ENCODE assay signal across 10 cellular contexts in genomic region chr6:35495258-35496035, GRCh38. TPM values are rescaled to one million over a fixed set of nuclear protein-coding genes. Genes with fewer than 3 reads are reported as not detected.
DNase-seq lines count a peak whose midpoint lies in the region; ATAC-seq and TF ChIP-seq lines count a peak whose summit lies in the region.
"Had no signal": no experiment of that assay in that cellular context is flagged by ENCODE, and none has a peak within 500 bp of the region (broad histone marks: within the 10 kb centered on the region; RNA-seq: fewer than 3 reads in every experiment).

No MANE protein-coding gene starts in this region.

- no peak overlapping the region for H3K27ac ChIP-seq in CD8-positive, alpha-beta T cell (ENCODE audit: low read depth, low read length)
- H3K27ac ChIP-seq in prostate gland (peak overlapping the region; percentile 95 to 98), substantia nigra (ENCODE audit: low read depth, low read length, poor library complexity, severe bottlenecking) (no peak overlapping the region)

- H3K9me3 ChIP-seq in CD8-positive, alpha-beta T cell (ENCODE audit: low read length) = no peaks in the 10 kb centered on the region
- no peaks in the 10 kb centered on the region for H3K9me3 ChIP-seq in prostate gland

- H3K4me3 Mint-ChIP-seq in CD8-positive, alpha-beta T cell = peak overlapping the region; percentile 80
- H3K4me3 Mint-ChIP-seq in T-cell = peak overlapping the region; percentile 66 to 77 (median 70)

- no peak overlapping the region for H3K4me3 ChIP-seq in CD8-positive, alpha-beta T cell (ENCODE audit: low read depth, low read length)
- peak overlapping the region; percentile 82 for H3K4me3 ChIP-seq in fibroblast of villous mesenchyme (ENCODE audit: low read depth, low read length)
- H3K4me3 ChIP-seq in prostate gland = peak overlapping the region; percentile 89 to 97

- peaks cover 11% of the 10 kb centered on the region for H3K4me1 ChIP-seq in CD8-positive, alpha-beta T cell (ENCODE audit: insufficient read depth, low read length)
- H3K4me1 ChIP-seq in prostate gland (replicated peaks) = peaks cover 39% of the 10 kb centered on the region

- peaks cover 17% of the 10 kb centered on the region for H3K27me3 Mint-ChIP-seq in CD8-positive, alpha-beta T cell (ENCODE audit: low read depth)
- H3K27me3 Mint-ChIP-seq in T-cell = peaks cover 0 to 11% of the 10 kb centered on the region in 2 donors

- intact Hi-C loops in CD8-positive, alpha-beta T cell (cut with DNase I, micrococcal nuclease) = loop anchor here in 1 of 2 experiments (5.0 kb wide), 1 partner anchor 43 kb away; the partner anchor contains the start of gene FANCE
- intact Hi-C loops in prostate gland (cut with DNase I) = loop anchor here (2.0 kb wide), 1 partner anchor 27 kb away; the partner anchor contains the start of gene RPL10A

- H3K36me3 Mint-ChIP-seq in CD8-positive, alpha-beta T cell = no peaks in the 10 kb centered on the region
- no peaks in the 10 kb centered on the region for H3K36me3 Mint-ChIP-seq in T-cell

- TF ChIP-seq POLR2A in prostate gland (IDR thresholded peaks at IDR 0.05) = peak; percentile 18

- WGBS in prostate gland = 21% methylated on average over 9 of the region's 9 CpGs

- POLR2A ChIA-PET in CD8-positive, alpha-beta T cell (lab: Charles Lee) = interaction anchor here (0.7 to 1.7 kb wide), 2 partner anchors 26 to 59 kb away, joined by 3 to 5 read pairs; no protein-coding TSS in a partner anchor
- POLR2A ChIA-PET in T-cell (lab: Charles Lee) = no interaction called here

- no peaks in the 10 kb centered on the region for H3K36me3 ChIP-seq in CD8-positive, alpha-beta T cell (ENCODE audit: insufficient read depth, low read length)
- no peaks in the 10 kb centered on the region for H3K36me3 ChIP-seq in prostate gland

- H3K27me3 ChIP-seq in CD8-positive, alpha-beta T cell (ENCODE audit: insufficient read depth, low read length) = no peaks in the 10 kb centered on the region
- H3K27me3 ChIP-seq in prostate gland (replicated peaks; ENCODE audit: insufficient read depth) = no peaks in the 10 kb centered on the region

- CTCF ChIA-PET in CD8-positive, alpha-beta T cell (lab: Charles Lee) = interaction anchor here (0.6 to 1.3 kb wide), 4 partner anchors 19 to 129 kb away, joined by 3 to 8 read pairs (median 4); no protein-coding TSS in a partner anchor
- CTCF ChIA-PET in T-cell (lab: Charles Lee) = interaction anchor here in 1 of 2 donors (0.6 kb wide), 1 partner anchor 84 kb away, joined by 4 read pairs; no protein-coding TSS in a partner anchor

- H3K4me1 Mint-ChIP-seq in CD8-positive, alpha-beta T cell (ENCODE audit: low read depth) = peaks cover 19% of the 10 kb centered on the region
- H3K4me1 Mint-ChIP-seq in T-cell = peaks cover 22 to 27% (median 23%) of the 10 kb centered on the region in 3 donors

- no peak for TF ChIP-seq CTCF in CD8-positive, alpha-beta T cell (IDR thresholded peaks at IDR 0.05)
- TF ChIP-seq CTCF in fibroblast of villous mesenchyme (IDR thresholded peaks at IDR 0.05; ENCODE audit: insufficient read depth, low read depth, low read length) (no peak), prostate gland (IDR thresholded peaks at IDR 0.05) (no peak)

- ATAC-seq in CD8-positive, alpha-beta T cell = no peak
- ATAC-seq in T-cell (replicated peaks in 1 of 4) (no peak), HG02678 (IDR thresholded peaks at IDR 0.05; ENCODE audit: unreplicated experiment) (no peak)

- H3K27ac Mint-ChIP-seq in CD8-positive, alpha-beta T cell = no peak overlapping the region
- H3K27ac Mint-ChIP-seq in T-cell = peak overlapping the region in 1 of 2 donors; percentile 66

- no peaks in the 10 kb centered on the region for H3K9me3 Mint-ChIP-seq in CD8-positive, alpha-beta T cell
- no peaks in the 10 kb centered on the region for H3K9me3 Mint-ChIP-seq in T-cell

- no peak for DNase-seq in CD8-positive, alpha-beta T cell
- DNase-seq in T-cell = no peak
- peak; percentile 71 for DNase-seq in fibroblast of villous mesenchyme (ENCODE audit: low read depth)
- no peak for DNase-seq in prostate gland (ENCODE audit: low spot score)
- no peak for DNase-seq in A172 (ENCODE audit: low spot score)
- DNase-seq in NCI-H187 (lab: John Stamatoyannopoulos, UW) = no peak
- no peak for DNase-seq in substantia nigra (lab: John Stamatoyannopoulos, UW)
- DNase-seq: activated CD4-positive, alpha-beta T cell treated with anti-CD3 and anti-CD28 coated beads, Interleukin-2, amount 50 U/mL, for 48 hours had no signal

RNA-seq across cellular contexts. Expression of gene TEAD3, which starts 1.4 kb away (rescaled TPM):
- total RNA-seq in CD8-positive, alpha-beta T cell = not detected
- under 1 TPM in 3 of 5 donors, not detected in 2; 0.26 to 0.53 (median 0.41) TPM for total RNA-seq in T-cell
- total RNA-seq in fibroblast of villous mesenchyme = 23.7 and 27.1 TPM in 2 replicates
- 10 to 100 TPM; 34.1 to 41.1 TPM for total RNA-seq in prostate gland
- total RNA-seq in A172 (2014; rRNA removed; shearing (Covaris generic)) = 10.9 and 12.3 TPM in 2 replicates
- total RNA-seq: mononuclear cell had no signal

RNA-seq across cellular contexts. Expression of gene TULP1, which starts 17.2 kb away (rescaled TPM):
- total RNA-seq in CD8-positive, alpha-beta T cell = not detected
- not detected for total RNA-seq in T-cell
- not detected in 2 replicates for total RNA-seq in fibroblast of villous mesenchyme
- under 1 TPM in 1 of 2 donors, not detected in 1; 0.27 TPM for total RNA-seq in prostate gland
- not detected in 2 replicates for total RNA-seq in A172 (2014; rRNA removed; shearing (Covaris generic))
- total RNA-seq: mononuclear cell had no signal

RNA-seq across cellular contexts. Expression of gene RPL10A, which starts 27.2 kb away (rescaled TPM):
- 1,000 to 10,000 TPM; 2,275 to 2,367 TPM for total RNA-seq in CD8-positive, alpha-beta T cell
- 1,000 to 10,000 TPM; 1,890 to 2,203 (median 2,081) TPM for total RNA-seq in T-cell
- total RNA-seq in fibroblast of villous mesenchyme = 1,513 and 2,144 TPM in 2 replicates
- 1,000 to 10,000 TPM in 1 of 2 donors, 100 to 1,000 TPM in 1; 897 to 2,172 TPM for total RNA-seq in prostate gland
- 1,014 and 1,151 TPM in 2 replicates for total RNA-seq in A172 (2014; rRNA removed; shearing (Covaris generic))

RNA-seq across cellular contexts. Expression of gene FANCE, which starts 43.3 kb away (rescaled TPM):
- total RNA-seq in CD8-positive, alpha-beta T cell = 1 to 10 TPM; 1.1 to 1.2 TPM
- total RNA-seq in T-cell (10 to 100 TPM in 3 of 5 donors, 1 to 10 TPM in 2; 5.6 to 12.8 (median 11.7) TPM), fibroblast of villous mesenchyme (4.5 and 6.5 TPM in 2 replicates), prostate gland (10 to 100 TPM in 1 of 2 donors, 1 to 10 TPM in 1; 7.5 to 14.0 TPM)
- total RNA-seq in A172 (2014; rRNA removed; shearing (Covaris generic)) = 11.4 and 13.9 TPM in 2 replicates

Comparison
In these comparisons a context has a peak if more than half of its experiments do, and no peak if none do; other contexts are left out.
1. H3K27ac ChIP-seq: peak in prostate gland (2 of 2); none in CD8-positive, alpha-beta T cell (single experiment) and substantia nigra (single experiment).